Comparison of ENCODE assay signal across 15 cellular contexts in the genomic region with DNA sequence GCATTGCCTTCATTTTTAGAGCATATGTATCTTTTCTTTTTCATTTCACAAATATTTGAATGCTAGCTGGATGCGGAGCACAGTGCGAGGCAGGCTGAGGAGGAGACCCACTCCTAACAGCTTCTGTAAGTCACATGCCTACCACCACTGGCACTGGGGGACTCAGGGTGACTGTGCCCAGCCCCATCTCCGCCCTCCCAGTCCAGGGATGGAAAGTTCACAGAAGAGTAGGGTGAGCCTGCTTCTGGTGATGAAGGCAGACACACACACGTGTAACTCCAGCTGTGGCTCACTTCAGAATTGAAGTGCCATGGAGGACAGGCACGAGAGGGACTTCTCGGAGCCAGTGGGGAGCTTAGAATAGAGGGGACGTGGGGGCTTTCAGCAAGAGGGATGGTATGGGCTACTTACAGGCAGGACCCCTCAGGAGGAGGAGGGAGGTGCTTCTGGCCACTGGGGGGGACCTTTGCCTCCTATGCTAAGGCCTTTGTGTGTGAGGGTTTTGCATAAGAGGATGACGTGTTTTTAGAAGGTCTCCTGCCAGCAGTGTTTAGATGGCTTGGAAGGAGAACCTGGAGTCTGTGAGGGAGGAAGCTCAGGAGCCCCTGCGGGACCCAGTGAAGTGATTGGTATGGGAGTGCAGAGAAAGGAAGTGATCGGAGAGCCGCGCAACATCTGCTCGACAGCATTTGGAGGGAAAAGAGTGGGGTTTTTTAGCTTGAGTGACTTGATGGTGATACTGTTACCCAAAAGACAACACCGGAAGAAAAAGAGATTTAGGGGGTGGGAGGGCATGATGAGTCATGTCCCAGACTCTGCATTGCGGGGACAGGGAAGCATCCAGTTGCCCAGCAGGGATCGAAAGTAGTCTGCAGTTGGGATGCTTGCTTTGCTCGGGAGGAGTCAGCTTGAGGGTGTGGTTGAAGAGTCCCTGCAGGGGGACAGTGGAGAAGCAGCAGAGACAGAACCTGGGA.
A peak's percentile ranks its signal among the peaks of the same experiment; 100 is the strongest.
DNase-seq lines count a peak whose midpoint lies in the region; ATAC-seq, FAIRE-seq and TF ChIP-seq lines count a peak whose summit lies in the region.
"Had no signal": no experiment of that assay in that cellular context is flagged by ENCODE, and none has a peak within 500 bp of the region (broad histone marks: within the 10 kb centered on the region; RNA-seq: fewer than 3 reads in every experiment).

No MANE protein-coding gene starts in this region.

- in situ Hi-C loops in K562 (cut with MboI) = no loop called here

- no peak for TF ChIP-seq EP300 in K562 (IDR thresholded peaks at IDR 0.05; ENCODE audit: low read length)

- intact Hi-C loops in K562 (cut with micrococcal nuclease) (no loop called here), right cardiac atrium (cut with DNase I) (no loop called here)

- TF ChIP-seq POLR2A in K562 (conservative IDR thresholded peaks at IDR 0.05) = no peak

- no peak for TF ChIP-seq RAD21 in K562 (CRISPR knock-in tag; conservative IDR thresholded peaks at IDR 0.05 in 1 of 2, IDR thresholded peaks at IDR 0.05 in 1 of 2)

- POLR2A ChIA-PET in K562 (lab: Yijun Ruan, JAX) = interaction anchor here (0.8 kb wide), 1 partner anchor 80 kb away, joined by 3 read pairs; no protein-coding TSS in a partner anchor

- no peaks in the 10 kb centered on the region for H3K36me3 ChIP-seq in K562 (ENCODE audit: control insufficient read depth, insufficient read depth, low read length)

- 10% methylated on average over 17 of the region's 17 CpGs for WGBS in K562 (ENCODE audit: insufficient coverage, low coverage, missing lambda C conversion rate)
- 77% methylated on average over 17 of the region's 17 CpGs for WGBS in right cardiac atrium

- H3K27me3 Mint-ChIP-seq in HFFc6 (ENCODE audit: insufficient read depth) = peaks cover 42% of the 10 kb centered on the region
- H3K27me3 Mint-ChIP-seq in stimulated activated memory B cell treated with anti-CD40 and anti-IgM and Interleukin-4, amounts not matched to agents 10 μg/mL and 1 μg/mL and 100 μg/mL, for 72 hours = no peaks in the 10 kb centered on the region
- peaks cover 6% of the 10 kb centered on the region for H3K27me3 Mint-ChIP-seq in activated naive CD4-positive, alpha-beta T cell treated with anti-CD3 and anti-CD28 coated beads, Interleukin-2, amount 10 ng/mL, durations not matched to agents 7 days and 5 days
- H3K27me3 Mint-ChIP-seq: IgD-negative memory B cell had no signal

- ATAC-seq in K562 = no peak
- ATAC-seq in right cardiac atrium = peak; percentile 37 to 66
- ATAC-seq in stimulated activated memory B cell treated with anti-CD40 and anti-IgM and Interleukin-4, amounts not matched to agents 10 μg/mL and 1 μg/mL and 100 μg/mL, for 72 hours = no peak
- no peak for ATAC-seq in HG02870 (IDR thresholded peaks at IDR 0.05; ENCODE audit: unreplicated experiment)
- no peak for ATAC-seq in GM21423 (IDR thresholded peaks at IDR 0.05; ENCODE audit: unreplicated experiment)
- no peak for ATAC-seq in GM21526 (IDR thresholded peaks at IDR 0.05; ENCODE audit: low FRiP score, unreplicated experiment)
- ATAC-seq: right lobe of liver had no signal

- H3K4me1 Mint-ChIP-seq in HFFc6 (ENCODE audit: low read depth) = peaks cover 82% of the 10 kb centered on the region
- peaks cover 23% of the 10 kb centered on the region for H3K4me1 Mint-ChIP-seq in stimulated activated memory B cell treated with anti-CD40 and anti-IgM and Interleukin-4, amounts not matched to agents 10 μg/mL and 1 μg/mL and 100 μg/mL, for 72 hours
- H3K4me1 Mint-ChIP-seq in activated naive CD4-positive, alpha-beta T cell treated with anti-CD3 and anti-CD28 coated beads, Interleukin-2, amount 10 ng/mL, durations not matched to agents 7 days and 5 days = peaks cover 59% of the 10 kb centered on the region

- H3K9me3 ChIP-seq in K562 (replicated peaks; ENCODE audit: control insufficient read depth, insufficient read depth, low read depth, low read length) = no peaks in the 10 kb centered on the region
- H3K9me3 ChIP-seq in right cardiac atrium (ENCODE audit: control insufficient read depth, low read length) = no peaks in the 10 kb centered on the region
- H3K9me3 ChIP-seq: right lobe of liver had no signal

- no peak overlapping the region for H2AFZ ChIP-seq in K562 (ENCODE audit: low read depth, low read length)

- peaks cover 2% of the 10 kb centered on the region; the same call in 1 of the 2 replicates for H4K20me1 ChIP-seq in K562 (replicated peaks; ENCODE audit: control insufficient read depth, insufficient read depth, low read length)

- H3K27ac Mint-ChIP-seq in HFFc6 = peak overlapping the region; percentile 90
- peak overlapping the region; percentile 7 for H3K27ac Mint-ChIP-seq in stimulated activated memory B cell treated with anti-CD40 and anti-IgM and Interleukin-4, amounts not matched to agents 10 μg/mL and 1 μg/mL and 100 μg/mL, for 72 hours
- H3K27ac Mint-ChIP-seq in activated naive CD4-positive, alpha-beta T cell treated with anti-CD3 and anti-CD28 coated beads, Interleukin-2, amount 10 ng/mL, durations not matched to agents 7 days and 5 days = no peak overlapping the region

- H3K9me1 ChIP-seq in K562 (ENCODE audit: control insufficient read depth, insufficient read depth, low read length) = no peaks in the 10 kb centered on the region

- FAIRE-seq in K562 (lab: Jason Lieb, UNC) = no peak
- FAIRE-seq: GM12891 had no signal

- no peaks in the 10 kb centered on the region for H3K79me2 ChIP-seq in K562 (ENCODE audit: control insufficient read depth, insufficient read depth, low read length)

- H3K4me1 ChIP-seq in K562 (replicated peaks in 1 of 2; ENCODE audit: control insufficient read depth in 2 of 2, insufficient read depth in 2 of 2, low read length in 2 of 2) (no peaks in the 10 kb centered on the region), right cardiac atrium (ENCODE audit: control insufficient read depth, insufficient read depth, low read length) (no peaks in the 10 kb centered on the region)
- H3K4me1 ChIP-seq: right lobe of liver had no signal

- H3K27ac ChIP-seq in K562 (ENCODE audit: extremely low read depth, low read depth, low read length) (no peak overlapping the region), right cardiac atrium (ENCODE audit: low read length) (no peak overlapping the region)
- H3K27ac ChIP-seq: right lobe of liver, WERI-Rb-1 had no signal

- TF ChIP-seq CTCF in HFFc6 (IDR thresholded peaks at IDR 0.05) (no peak), K562 (IDR thresholded peaks at IDR 0.05 in 2 of 3, conservative IDR thresholded peaks at IDR 0.05 in 1 of 3; ENCODE audit: insufficient read depth in 2 of 3, low read depth in 1 of 3, low read length in 3 of 3) (no peak)

- no TSS peak for BruUV-seq in K562 (replicated peaks; lab: Mats Ljungman, UMichigan)

- no peak overlapping the region for H3K4me2 ChIP-seq in K562 (ENCODE audit: insufficient read depth, low read length)

- H3K9me3 Mint-ChIP-seq in HFFc6 = no peaks in the 10 kb centered on the region; the same call in 1 of the 2 replicates
- H3K9me3 Mint-ChIP-seq in stimulated activated memory B cell treated with anti-CD40 and anti-IgM and Interleukin-4, amounts not matched to agents 10 μg/mL and 1 μg/mL and 100 μg/mL, for 72 hours = no peaks in the 10 kb centered on the region
- H3K9me3 Mint-ChIP-seq in activated naive CD4-positive, alpha-beta T cell treated with anti-CD3 and anti-CD28 coated beads, Interleukin-2, amount 10 ng/mL, durations not matched to agents 7 days and 5 days = no peaks in the 10 kb centered on the region
- H3K9me3 Mint-ChIP-seq: IgD-negative memory B cell had no signal

- H3K4me3 ChIP-seq in K562 = no peak overlapping the region
- H3K4me3 ChIP-seq in right cardiac atrium (ENCODE audit: low read length) = no peak overlapping the region
- H3K4me3 ChIP-seq: right lobe of liver had no signal

- DNase-seq in HFFc6 (no peak), K562 (ENCODE audit: extremely low read depth in 1 of 4, low spot score in 3 of 4) (no peak), right cardiac atrium (no peak)
- DNase-seq in activated naive CD4-positive, alpha-beta T cell treated with anti-CD3 and anti-CD28 coated beads, Interleukin-2, amount 10 ng/mL, durations not matched to agents 7 days and 5 days = no peak
- DNase-seq: head of caudate nucleus, midbrain, NCI-H2107, right lobe of liver, WERI-Rb-1 had no signal

- CTCF ChIA-PET in K562 (lab: Yijun Ruan, JAX; ENCODE audit: low intra/inter-chr PET ratio) = no interaction called here
- CTCF ChIA-PET in activated naive CD4-positive, alpha-beta T cell treated with anti-CD3 and anti-CD28 coated beads, Interleukin-2, amount 10 ng/mL, durations not matched to agents 7 days and 5 days (lab: Charles Lee) = interaction anchor here (1.2 kb wide), 1 partner anchor 127 kb away, joined by 3 read pairs; no protein-coding TSS in a partner anchor

- no peak overlapping the region for H3K9ac ChIP-seq in K562 (ENCODE audit: insufficient read depth in 1 of 2, low read depth in 2 of 2, low read length in 2 of 2)

- H3K27me3 ChIP-seq in K562 (ENCODE audit: control insufficient read depth in 2 of 2, insufficient read depth in 2 of 2, low read length in 2 of 2) (peaks cover 27 to 63% of the 10 kb centered on the region in 2 experiments), right cardiac atrium (ENCODE audit: control insufficient read depth, insufficient read depth) (no peaks in the 10 kb centered on the region)
- H3K27me3 ChIP-seq: right lobe of liver had no signal

- peaks cover 80% of the 10 kb centered on the region for H3K36me3 Mint-ChIP-seq in HFFc6 (ENCODE audit: low read depth)
- peaks cover 64% of the 10 kb centered on the region for H3K36me3 Mint-ChIP-seq in stimulated activated memory B cell treated with anti-CD40 and anti-IgM and Interleukin-4, amounts not matched to agents 10 μg/mL and 1 μg/mL and 100 μg/mL, for 72 hours
- peaks cover 2% of the 10 kb centered on the region for H3K36me3 Mint-ChIP-seq in activated naive CD4-positive, alpha-beta T cell treated with anti-CD3 and anti-CD28 coated beads, Interleukin-2, amount 10 ng/mL, durations not matched to agents 7 days and 5 days

- peak overlapping the region; percentile 55 for H3K4me3 Mint-ChIP-seq in HFFc6
- H3K4me3 Mint-ChIP-seq in stimulated activated memory B cell treated with anti-CD40 and anti-IgM and Interleukin-4, amounts not matched to agents 10 μg/mL and 1 μg/mL and 100 μg/mL, for 72 hours = no peak overlapping the region
- no peak overlapping the region for H3K4me3 Mint-ChIP-seq in activated naive CD4-positive, alpha-beta T cell treated with anti-CD3 and anti-CD28 coated beads, Interleukin-2, amount 10 ng/mL, durations not matched to agents 7 days and 5 days

TF ChIP-seq in K562, 482 proteins besides CTCF, POLR2A, EP300 and RAD21 (continues in another document):
- peak; percentile 20; the same call in 1 of the 2 replicates for TF ChIP-seq JUND (IDR thresholded peaks at IDR 0.05; ENCODE audit: borderline replicate concordance, low read depth, low read length)
- TF ChIP-seq JUND (tag; IDR thresholded peaks at IDR 0.05; ENCODE audit: borderline replicate concordance, low read depth, low read length) = no peak
- no peak for TF ChIP-seq ZNF212 (CRISPR knock-in tag; IDR thresholded peaks at IDR 0.05)

Comparison
In these comparisons a context has a peak if more than half of its experiments do, and no peak if none do; other contexts are left out.
1. ATAC-seq: peak in right cardiac atrium (2 of 2); none in K562 (single experiment), stimulated activated memory B cell treated with anti-CD40 and anti-IgM and Interleukin-4, amounts not matched to agents 10 μg/mL and 1 μg/mL and 100 μg/mL, for 72 hours (single experiment), HG02870 (single experiment), GM21423 (single experiment) and GM21526 (single experiment).